7 cellular contexts compared by ENCODE assay signal in the genomic region with DNA sequence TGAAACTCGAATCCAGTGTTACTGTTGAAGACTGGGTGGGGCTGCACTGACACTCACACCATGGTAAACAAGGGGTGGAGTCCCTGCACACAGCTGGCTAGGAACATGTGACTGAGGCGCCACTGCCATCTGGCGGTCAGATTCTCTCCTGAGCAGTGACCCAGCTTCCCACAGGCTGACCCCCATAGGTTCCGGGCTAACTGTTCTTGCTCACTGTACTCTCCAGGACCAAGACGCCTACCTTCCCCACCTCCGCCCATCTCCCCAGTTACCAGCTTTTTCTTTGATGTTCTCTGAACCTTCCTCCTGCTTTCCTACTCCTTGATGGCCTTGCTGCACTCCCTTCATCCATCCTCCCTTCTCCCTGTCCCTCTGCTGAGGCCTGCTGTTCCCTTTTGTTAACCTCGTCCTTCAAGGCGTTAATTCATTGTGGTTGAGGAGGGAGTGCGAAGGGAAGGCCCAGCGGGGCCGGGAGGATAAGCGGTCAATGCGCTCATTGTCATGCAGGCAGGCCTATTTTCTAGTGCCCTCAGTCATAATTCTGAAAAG.
DNase-seq lines count a peak whose midpoint lies in the region; ATAC-seq, FAIRE-seq and TF ChIP-seq lines count a peak whose summit lies in the region.

No MANE protein-coding gene starts in this region.

- ATAC-seq in GM18502 (IDR thresholded peaks at IDR 0.05; ENCODE audit: poor library complexity, unreplicated experiment): peak; percentile 100
- ATAC-seq in HG02852 (IDR thresholded peaks at IDR 0.05; ENCODE audit: unreplicated experiment): peak; percentile 100
- peak; percentile 100 for ATAC-seq in K562

- H3K27me3 ChIP-seq in K562 (ENCODE audit: control insufficient read depth in 2 of 2, insufficient read depth in 2 of 2, low read length in 2 of 2) (no peaks in the 10 kb centered on the region), iPS-15b (ENCODE audit: control insufficient read depth, insufficient read depth, low read length) (no peaks in the 10 kb centered on the region), smooth muscle cell (ENCODE audit: low read depth) (no peaks in the 10 kb centered on the region)

- H2AFZ ChIP-seq in K562 (ENCODE audit: low read depth, low read length): peak overlapping the region; percentile 87
- H2AFZ ChIP-seq in smooth muscle cell (ENCODE audit: low read depth): peak overlapping the region; percentile 87

- BruUV-seq in K562 (replicated peaks; lab: Mats Ljungman, UMichigan): no TSS peak

- POLR2A ChIA-PET in K562 (lab: Yijun Ruan, JAX): interaction anchor here (0.5 to 1.7 kb wide), 4 partner anchors 21 to 1193 kb away, joined by 3 to 4 read pairs (median 3); a partner anchor contains a TSS

- no peaks in the 10 kb centered on the region for H3K9me1 ChIP-seq in K562 (ENCODE audit: control insufficient read depth, insufficient read depth, low read length)

- TF ChIP-seq CTCF in K562 (IDR thresholded peaks at IDR 0.05 in 2 of 3, conservative IDR thresholded peaks at IDR 0.05 in 1 of 3; ENCODE audit: insufficient read depth in 2 of 3, low read depth in 1 of 3, low read length in 3 of 3) (peak; percentile 87 to 94 (median 89)), smooth muscle cell (IDR thresholded peaks at IDR 0.05; ENCODE audit: borderline replicate concordance, insufficient read depth, poor library complexity, severe bottlenecking) (peak; percentile 82)

- peak; percentile 99 for FAIRE-seq in K562 (lab: Jason Lieb, UNC)

- 21% methylated on average over 13 of the region's 13 CpGs for WGBS in K562 (ENCODE audit: insufficient coverage, low coverage, missing lambda C conversion rate)
- 21% methylated on average over 13 of the region's 13 CpGs for WGBS in smooth muscle cell (ENCODE audit: low lambda C conversion rate)

- no peak overlapping the region; the same call in 2 of the 3 replicates for H3K27ac ChIP-seq in K562 (ENCODE audit: extremely low read depth, low read depth, low read length)
- peak overlapping the region; percentile 55 for H3K27ac ChIP-seq in smooth muscle cell (ENCODE audit: low read depth)

- H3K4me2 ChIP-seq in K562 (ENCODE audit: insufficient read depth, low read length) (peak overlapping the region; percentile 39; the same call in 1 of the 2 replicates), smooth muscle cell (peak overlapping the region; percentile 75)

- no peaks in the 10 kb centered on the region for H3F3A ChIP-seq in smooth muscle cell (ENCODE audit: low read depth)

- H3K4me3 ChIP-seq in K562 (no peak overlapping the region), iPS-15b (ENCODE audit: low read depth, low read length) (peak overlapping the region; percentile 48), smooth muscle cell (no peak overlapping the region)

- H3K9me3 ChIP-seq in K562 (replicated peaks; ENCODE audit: control insufficient read depth, insufficient read depth, low read depth, low read length) (no peaks in the 10 kb centered on the region), iPS-15b (ENCODE audit: control insufficient read depth, insufficient read depth, low read length) (no peaks in the 10 kb centered on the region), smooth muscle cell (replicated peaks; ENCODE audit: low read depth) (no peaks in the 10 kb centered on the region)

- in situ Hi-C loops in K562 (cut with MboI): no loop called here

- no peaks in the 10 kb centered on the region for H3K79me2 ChIP-seq in K562 (ENCODE audit: control insufficient read depth, insufficient read depth, low read length)
- H3K79me2 ChIP-seq in smooth muscle cell (ENCODE audit: low read depth): no peaks in the 10 kb centered on the region

- intact Hi-C loops in K562 (cut with micrococcal nuclease): loop anchor here (1.0 to 5.0 kb wide), 4 partner anchors 127 to 767 kb away; no protein-coding TSS in a partner anchor

- H3K9ac ChIP-seq in K562 (ENCODE audit: insufficient read depth in 1 of 2, low read depth in 2 of 2, low read length in 2 of 2) (no peak overlapping the region), iPS-15b (ENCODE audit: low read depth, low read length) (no peak overlapping the region), smooth muscle cell (ENCODE audit: low read depth) (no peak overlapping the region)

- H3K36me3 ChIP-seq in K562 (ENCODE audit: control insufficient read depth, insufficient read depth, low read length) (no peaks in the 10 kb centered on the region), iPS-15b (ENCODE audit: control insufficient read depth, insufficient read depth, low read length) (no peaks in the 10 kb centered on the region), smooth muscle cell (ENCODE audit: low read depth) (no peaks in the 10 kb centered on the region)

- H4K20me1 ChIP-seq in K562 (replicated peaks; ENCODE audit: control insufficient read depth, insufficient read depth, low read length) (no peaks in the 10 kb centered on the region), smooth muscle cell (ENCODE audit: low read depth) (no peaks in the 10 kb centered on the region)

- H3K4me1 ChIP-seq in K562 (replicated peaks in 1 of 2; ENCODE audit: control insufficient read depth in 2 of 2, insufficient read depth in 2 of 2, low read length in 2 of 2): peaks cover 2 to 4% of the 10 kb centered on the region in 2 experiments; a peak in 1 of 5 replicates
- peaks cover 9% of the 10 kb centered on the region for H3K4me1 ChIP-seq in iPS-15b (ENCODE audit: control insufficient read depth, insufficient read depth, low read length)
- peaks cover 28% of the 10 kb centered on the region for H3K4me1 ChIP-seq in smooth muscle cell (ENCODE audit: low read depth)

- peak; percentile 90 to 93 for TF ChIP-seq RAD21 in K562 (CRISPR knock-in tag; conservative IDR thresholded peaks at IDR 0.05 in 1 of 2, IDR thresholded peaks at IDR 0.05 in 1 of 2)

- no peak for TF ChIP-seq POLR2A in K562 (conservative IDR thresholded peaks at IDR 0.05)

- peak; percentile 58 for DNase-seq in NCI-H1436 (lab: John Stamatoyannopoulos, UW)
- DNase-seq in T-helper 9 cell: peak; percentile 24
- DNase-seq in K562 (ENCODE audit: extremely low read depth in 1 of 4, low spot score in 3 of 4): peak; percentile 78 to 91 (median 84)
- DNase-seq in smooth muscle cell (lab: John Stamatoyannopoulos, UW; ENCODE audit: unreplicated experiment): peak; percentile 33

- CTCF ChIA-PET in K562 (lab: Yijun Ruan, JAX; ENCODE audit: low intra/inter-chr PET ratio): no interaction called here

- TF ChIP-seq EP300 in K562 (IDR thresholded peaks at IDR 0.05; ENCODE audit: low read length): no peak

TF ChIP-seq in K562, 482 proteins besides CTCF, POLR2A, EP300 and RAD21 (continues in another document):
- TF ChIP-seq, protein P1, sequence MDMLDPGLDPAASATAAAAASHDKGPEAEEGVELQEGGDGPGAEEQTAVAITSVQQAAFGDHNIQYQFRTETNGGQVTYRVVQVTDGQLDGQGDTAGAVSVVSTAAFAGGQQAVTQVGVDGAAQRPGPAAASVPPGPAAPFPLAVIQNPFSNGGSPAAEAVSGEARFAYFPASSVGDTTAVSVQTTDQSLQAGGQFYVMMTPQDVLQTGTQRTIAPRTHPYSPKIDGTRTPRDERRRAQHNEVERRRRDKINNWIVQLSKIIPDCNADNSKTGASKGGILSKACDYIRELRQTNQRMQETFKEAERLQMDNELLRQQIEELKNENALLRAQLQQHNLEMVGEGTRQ (CRISPR knock-in tag; IDR thresholded peaks at IDR 0.05): peak; percentile 88
- TF ChIP-seq CTBP1 (IDR thresholded peaks at IDR 0.05; ENCODE audit: borderline replicate concordance) (peak; percentile 47; the same call in 1 of the 2 replicates), POU5F1 (IDR thresholded peaks at IDR 0.05; ENCODE audit: borderline replicate concordance, low read depth, low read length, partially characterized antibody) (peak; percentile 65), ATF1 (CRISPR knock-in tag; IDR thresholded peaks at IDR 0.05) (no peak), ATF1 (tag; IDR thresholded peaks at IDR 0.05) (peak; percentile 46; the same call in 1 of the 2 replicates), TBP (optimal IDR thresholded peaks at IDR 0.05; ENCODE audit: low read depth, low read length) (peak; percentile 37), SMARCA5 (IDR thresholded peaks at IDR 0.05) (no peak), RAD51 (IDR thresholded peaks at IDR 0.05; ENCODE audit: borderline replicate concordance, low read depth) (peak; percentile 68; the same call in 1 of the 2 replicates), HCFC1 (IDR thresholded peaks at IDR 0.05; ENCODE audit: low read depth, low read length) (no peak)
- TF ChIP-seq, protein P2, sequence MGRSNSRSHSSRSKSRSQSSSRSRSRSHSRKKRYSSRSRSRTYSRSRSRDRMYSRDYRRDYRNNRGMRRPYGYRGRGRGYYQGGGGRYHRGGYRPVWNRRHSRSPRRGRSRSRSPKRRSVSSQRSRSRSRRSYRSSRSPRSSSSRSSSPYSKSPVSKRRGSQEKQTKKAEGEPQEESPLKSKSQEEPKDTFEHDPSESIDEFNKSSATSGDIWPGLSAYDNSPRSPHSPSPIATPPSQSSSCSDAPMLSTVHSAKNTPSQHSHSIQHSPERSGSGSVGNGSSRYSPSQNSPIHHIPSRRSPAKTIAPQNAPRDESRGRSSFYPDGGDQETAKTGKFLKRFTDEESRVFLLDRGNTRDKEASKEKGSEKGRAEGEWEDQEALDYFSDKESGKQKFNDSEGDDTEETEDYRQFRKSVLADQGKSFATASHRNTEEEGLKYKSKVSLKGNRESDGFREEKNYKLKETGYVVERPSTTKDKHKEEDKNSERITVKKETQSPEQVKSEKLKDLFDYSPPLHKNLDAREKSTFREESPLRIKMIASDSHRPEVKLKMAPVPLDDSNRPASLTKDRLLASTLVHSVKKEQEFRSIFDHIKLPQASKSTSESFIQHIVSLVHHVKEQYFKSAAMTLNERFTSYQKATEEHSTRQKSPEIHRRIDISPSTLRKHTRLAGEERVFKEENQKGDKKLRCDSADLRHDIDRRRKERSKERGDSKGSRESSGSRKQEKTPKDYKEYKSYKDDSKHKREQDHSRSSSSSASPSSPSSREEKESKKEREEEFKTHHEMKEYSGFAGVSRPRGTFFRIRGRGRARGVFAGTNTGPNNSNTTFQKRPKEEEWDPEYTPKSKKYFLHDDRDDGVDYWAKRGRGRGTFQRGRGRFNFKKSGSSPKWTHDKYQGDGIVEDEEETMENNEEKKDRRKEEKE (IDR thresholded peaks at IDR 0.05; ENCODE audit: borderline replicate concordance in 1 of 2, control insufficient read depth in 1 of 2, low read depth in 2 of 2, low read length in 1 of 2): no peak
- TF ChIP-seq, protein P3, sequence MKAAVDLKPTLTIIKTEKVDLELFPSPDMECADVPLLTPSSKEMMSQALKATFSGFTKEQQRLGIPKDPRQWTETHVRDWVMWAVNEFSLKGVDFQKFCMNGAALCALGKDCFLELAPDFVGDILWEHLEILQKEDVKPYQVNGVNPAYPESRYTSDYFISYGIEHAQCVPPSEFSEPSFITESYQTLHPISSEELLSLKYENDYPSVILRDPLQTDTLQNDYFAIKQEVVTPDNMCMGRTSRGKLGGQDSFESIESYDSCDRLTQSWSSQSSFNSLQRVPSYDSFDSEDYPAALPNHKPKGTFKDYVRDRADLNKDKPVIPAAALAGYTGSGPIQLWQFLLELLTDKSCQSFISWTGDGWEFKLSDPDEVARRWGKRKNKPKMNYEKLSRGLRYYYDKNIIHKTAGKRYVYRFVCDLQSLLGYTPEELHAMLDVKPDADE (conservative IDR thresholded peaks at IDR 0.05; ENCODE audit: control insufficient read depth, low read depth, low read length): no peak

Comparison
In these comparisons a context has a peak if more than half of its experiments do, and no peak if none do; other contexts are left out.
1. DNase-seq: peak in every context shown above with its lines; median percentile 84 in K562; 58 in NCI-H1436; 33 in smooth muscle cell; 24 in T-helper 9 cell.